In genomic region chr20:13207016-13207415, GRCh38 we compare ENCODE assay signal across 30 cellular contexts.
"Had no signal": no experiment of that assay in that cellular context is flagged by ENCODE, and none has a peak within 500 bp of the region (broad histone marks: within the 10 kb centered on the region; RNA-seq: fewer than 3 reads in every experiment).

No MANE protein-coding gene starts in this region.

- H3K4me1 ChIP-seq: adrenal gland, ascending aorta, body of pancreas, breast epithelium had no signal

- H3K36me3 ChIP-seq: adrenal gland, ascending aorta, brain microvascular endothelial cell, breast epithelium, cardiac muscle cell had no signal

- H3K27me3 ChIP-seq: adrenal gland, ascending aorta, body of pancreas, brain microvascular endothelial cell, breast epithelium, cardiac muscle cell had no signal

- H3K9me3 ChIP-seq: adrenal gland, ascending aorta, body of pancreas, breast epithelium had no signal

- H3K4me3 ChIP-seq: adrenal gland, ascending aorta, body of pancreas, breast epithelium, cardiac muscle cell had no signal

- H3K27ac ChIP-seq: adrenal gland, ascending aorta, body of pancreas, brain microvascular endothelial cell, breast epithelium, cardiac muscle cell had no signal

- DNase-seq: activated effector memory CD4-positive, alpha-beta T cell treated with anti-CD3 and anti-CD28 coated beads, Interleukin-2, amount 50 U/mL, for 16 hours; activated effector memory CD4-positive, alpha-beta T cell treated with Interleukin-2 at 50 U/mL for 16 hours; activated gamma-delta T cell; activated gamma-delta T cell treated with Interleukin-2 at 50 U/mL for 16 hours; activated naive CD4-positive, alpha-beta T cell; activated naive CD4-positive, alpha-beta T cell treated with anti-CD3 and anti-CD28 coated beads for 36 hours; activated naive CD4-positive, alpha-beta T cell treated with anti-CD3 and anti-CD28 coated beads, Interleukin-2, amount 10 ng/mL, durations not matched to agents 7 days and 5 days; activated naive CD4-positive, alpha-beta T cell treated with anti-CD3 and anti-CD28 coated beads, Interleukin-2, amount 50 U/mL, for 16 hours; activated naive CD4-positive, alpha-beta T cell treated with Interleukin-2 at 50 U/mL for 16 hours; activated naive CD8-positive, alpha-beta T cell treated with anti-CD3 and anti-CD28 coated beads for 36 hours; activated naive CD8-positive, alpha-beta T cell treated with anti-CD3 and anti-CD28 coated beads, Interleukin-2, amount 10 ng/mL, durations not matched to agents 7 days and 5 days; activated naive CD8-positive, alpha-beta T cell treated with anti-CD3 and anti-CD28 coated beads, Interleukin-2, amount 50 U/mL, for 24 hours; activated T-cell treated with anti-CD3 and anti-CD28 coated beads, Interleukin-2, amount 50 U/mL, for 1 hour; activated T-cell treated with anti-CD3 and anti-CD28 coated beads, Interleukin-2, amount 50 U/mL, for 24 hours; activated T-cell treated with anti-CD3 and anti-CD28 coated beads, Interleukin-2, amount 50 U/mL, for 4 hours; activated T-cell treated with anti-CD3 and anti-CD28 coated beads, Interleukin-2, amount 50 U/mL, for 48 hours; activated T-cell treated with anti-CD3 and anti-CD28 coated beads, Interleukin-2, amount 50 U/mL, for 72 hours; adrenal gland; amniotic stem cell; amygdala; anterior cingulate cortex; aorta; body of pancreas; brain microvascular endothelial cell; caudate nucleus; central memory CD4-positive, alpha-beta T cell; cerebellar nuclear complex had no signal
